Comparison of ENCODE assay signal across 11 cellular contexts in genomic region chr7:50821457-50821977, GRCh38. TPM values are rescaled to one million over a fixed set of nuclear protein-coding genes. Genes with fewer than 3 reads are reported as not detected.
A peak's percentile ranks its signal among the peaks of the same experiment; 100 is the strongest.
DNase-seq lines count a peak whose midpoint lies in the region; FAIRE-seq and TF ChIP-seq lines count a peak whose summit lies in the region.
"Had no signal": no experiment of that assay in that cellular context is flagged by ENCODE, and none has a peak within 500 bp of the region (broad histone marks: within the 10 kb centered on the region; RNA-seq: fewer than 3 reads in every experiment).

No MANE protein-coding gene starts in this region.

- WGBS in endodermal cell (ENCODE audit: insufficient coverage in 1 of 2, insufficient read length in 1 of 2), 2 experiments, result 85 to 87% methylated on average over 10 to 11 of the region's 11 CpGs
- 83% methylated on average over 11 of the region's 11 CpGs for WGBS in esophagus muscularis mucosa

- H3K9ac ChIP-seq in endodermal cell (ENCODE audit: extremely low read depth, low read length, poor library complexity, severe bottlenecking) (no peak overlapping the region), skeletal muscle satellite cell (ENCODE audit: low read depth, low read length) (no peak overlapping the region)

- H3K4me1 ChIP-seq in endodermal cell (ENCODE audit: control insufficient read depth, insufficient read depth, low read length), result peaks cover 14% of the 10 kb centered on the region
- peaks cover 25% of the 10 kb centered on the region for H3K4me1 ChIP-seq in skeletal muscle satellite cell (ENCODE audit: control insufficient read depth, insufficient read depth, low read length)
- no peaks in the 10 kb centered on the region for H3K4me1 ChIP-seq in esophagus muscularis mucosa
- H3K4me1 ChIP-seq: breast epithelium had no signal

- H3K27ac Mint-ChIP-seq in endodermal cell, result peak overlapping the region; percentile 40
- no peak overlapping the region for H3K27ac Mint-ChIP-seq in activated T-cell treated with anti-CD3 and anti-CD28 coated beads, Interleukin-2, amount 50 U/mL, for 24 hours

- intact Hi-C loops in esophagus muscularis mucosa (cut with DNase I), result no loop called here

- H3K27me3 ChIP-seq in endodermal cell (ENCODE audit: control insufficient read depth, insufficient read depth, low read length, poor library complexity, severe bottlenecking), result no peaks in the 10 kb centered on the region
- H3K27me3 ChIP-seq in skeletal muscle satellite cell (ENCODE audit: control insufficient read depth, insufficient read depth, low read length), result no peaks in the 10 kb centered on the region
- H3K27me3 ChIP-seq in esophagus muscularis mucosa, result peaks cover 0 to 12% (median 0%) of the 10 kb centered on the region in 4 donors
- H3K27me3 ChIP-seq: breast epithelium had no signal

- no peaks in the 10 kb centered on the region for H3K9me3 Mint-ChIP-seq in endodermal cell
- no peaks in the 10 kb centered on the region for H3K9me3 Mint-ChIP-seq in activated T-cell treated with anti-CD3 and anti-CD28 coated beads, Interleukin-2, amount 50 U/mL, for 24 hours

- no peaks in the 10 kb centered on the region for H3K27me3 Mint-ChIP-seq in endodermal cell (ENCODE audit: insufficient read depth)
- peaks cover 5% of the 10 kb centered on the region for H3K27me3 Mint-ChIP-seq in activated T-cell treated with anti-CD3 and anti-CD28 coated beads, Interleukin-2, amount 50 U/mL, for 24 hours

- no peak for TF ChIP-seq EP300 in esophagus muscularis mucosa (IDR thresholded peaks at IDR 0.05)

- no peaks in the 10 kb centered on the region for H3K36me3 ChIP-seq in endodermal cell (ENCODE audit: control insufficient read depth, insufficient read depth, low read length)
- no peaks in the 10 kb centered on the region for H3K36me3 ChIP-seq in skeletal muscle satellite cell (ENCODE audit: insufficient read depth, low read length)
- no peaks in the 10 kb centered on the region for H3K36me3 ChIP-seq in esophagus muscularis mucosa
- H3K36me3 ChIP-seq: breast epithelium had no signal

- H3K4me3 Mint-ChIP-seq in endodermal cell, result no peak overlapping the region
- H3K4me3 Mint-ChIP-seq in activated T-cell treated with anti-CD3 and anti-CD28 coated beads, Interleukin-2, amount 50 U/mL, for 24 hours, result no peak overlapping the region

- H3K4me2 ChIP-seq in skeletal muscle satellite cell (ENCODE audit: low read length), result peak overlapping the region; percentile 17

- no peak overlapping the region for H3K27ac ChIP-seq in endodermal cell (ENCODE audit: low read depth, low read length)
- no peak overlapping the region for H3K27ac ChIP-seq in esophagus muscularis mucosa (replicated peaks in 1 of 4)
- H3K27ac ChIP-seq: breast epithelium had no signal

- DNase-seq in NCI-H345 (lab: John Stamatoyannopoulos, UW), result peak; percentile 4
- DNase-seq in NCI-H345 treated with DMSO at 0.1 percent for 48 hours (lab: John Stamatoyannopoulos, UW; ENCODE audit: unreplicated experiment), result no peak
- peak; percentile 80 for DNase-seq in NCI-H69 (lab: John Stamatoyannopoulos, UW)
- no peak for DNase-seq in endodermal cell
- DNase-seq in H54 (ENCODE audit: insufficient read length, low spot score), result no peak
- no peak for DNase-seq in activated T-cell treated with anti-CD3 and anti-CD28 coated beads, Interleukin-2, amount 50 U/mL, for 24 hours
- DNase-seq in esophagus muscularis mucosa (ENCODE audit: extremely low spot score), result no peak
- DNase-seq: erythroblast, NCI-H526 treated with DMSO at 0.1 percent for 48 hours had no signal

- FAIRE-seq in H54 (lab: Jason Lieb, UNC), result no peak

- H3K36me3 Mint-ChIP-seq in endodermal cell (ENCODE audit: low read depth), result no peaks in the 10 kb centered on the region
- H3K36me3 Mint-ChIP-seq in activated T-cell treated with anti-CD3 and anti-CD28 coated beads, Interleukin-2, amount 50 U/mL, for 24 hours (ENCODE audit: low read depth), result no peaks in the 10 kb centered on the region

- TF ChIP-seq POLR2A in H54 (IDR thresholded peaks at IDR 0.05; ENCODE audit: low read depth, low read length), result no peak
- TF ChIP-seq POLR2A in esophagus muscularis mucosa (IDR thresholded peaks at IDR 0.05; ENCODE audit: low read depth), result no peak

- H3K4me3 ChIP-seq in endodermal cell (ENCODE audit: low read length), result peak overlapping the region; percentile 22
- H3K4me3 ChIP-seq in skeletal muscle satellite cell (ENCODE audit: low read length), result no peak overlapping the region
- H3K4me3 ChIP-seq in esophagus muscularis mucosa, result no peak overlapping the region
- H3K4me3 ChIP-seq: breast epithelium had no signal

- TF ChIP-seq CTCF in endodermal cell (conservative IDR thresholded peaks at IDR 0.05) (no peak), esophagus muscularis mucosa (IDR thresholded peaks at IDR 0.05) (no peak)

- H3K4me1 Mint-ChIP-seq in endodermal cell, result peaks cover 17% of the 10 kb centered on the region
- peaks cover 5% of the 10 kb centered on the region for H3K4me1 Mint-ChIP-seq in activated T-cell treated with anti-CD3 and anti-CD28 coated beads, Interleukin-2, amount 50 U/mL, for 24 hours (ENCODE audit: low read depth)

- peaks cover 4% of the 10 kb centered on the region for H3K9me3 ChIP-seq in endodermal cell (ENCODE audit: control insufficient read depth, low read length)
- H3K9me3 ChIP-seq in skeletal muscle satellite cell (replicated peaks; ENCODE audit: low read length), result no peaks in the 10 kb centered on the region
- no peaks in the 10 kb centered on the region for H3K9me3 ChIP-seq in esophagus muscularis mucosa
- H3K9me3 ChIP-seq: breast epithelium had no signal

RNA-seq across cellular contexts. Expression of gene GRB10, which starts 38.8 kb away (rescaled TPM):
- total RNA-seq in endodermal cell, result 10 to 100 TPM; 71.9 to 97.5 TPM
- 61.1 TPM for polyA plus RNA-seq in endodermal cell (2013, experiment 1 of 2)
- 56.3 TPM for polyA plus RNA-seq in endodermal cell (2013, experiment 2 of 2)
- 39.8 and 41.8 TPM in 2 replicates for total RNA-seq in skeletal muscle satellite cell (2012; rRNA removed)
- 10 to 100 TPM; 54.0 to 69.1 (median 61.6) TPM for total RNA-seq in esophagus muscularis mucosa

Comparison
In these comparisons a context has a peak if more than half of its experiments do, and no peak if none do; other contexts are left out.
1. DNase-seq: peak in NCI-H345 (single experiment) and NCI-H69 (single experiment); none in NCI-H345 treated with DMSO at 0.1 percent for 48 hours (single experiment), endodermal cell (single experiment), H54 (single experiment), activated T-cell treated with anti-CD3 and anti-CD28 coated beads, Interleukin-2, amount 50 U/mL, for 24 hours (single experiment) and esophagus muscularis mucosa (single experiment).